In genomic region chr22:40178417-40179409, GRCh38 we compare ENCODE assay signal across 8 cellular contexts. TPM values are rescaled to one million over a fixed set of nuclear protein-coding genes. Genes with fewer than 3 reads are reported as not detected.
A peak's percentile ranks its signal among the peaks of the same experiment; 100 is the strongest.
DNase-seq lines count a peak whose midpoint lies in the region; ATAC-seq, FAIRE-seq and TF ChIP-seq lines count a peak whose summit lies in the region.

No MANE protein-coding gene starts in this region.

- H3K36me3 ChIP-seq in Loucy (ENCODE audit: insufficient read depth, low read length) (no peaks in the 10 kb centered on the region), duodenal mucosa (ENCODE audit: control insufficient read depth in 1 of 2, insufficient read depth in 2 of 2, low read length in 2 of 2) (no peaks in the 10 kb centered on the region), lower lobe of right lung (no peaks in the 10 kb centered on the region), subcutaneous abdominal adipose tissue (ENCODE audit: control insufficient read depth in 5 of 5, insufficient read depth in 5 of 5, low read length in 5 of 5) (no peaks in the 10 kb centered on the region)

- H3K27me3 ChIP-seq in Loucy (ENCODE audit: insufficient read depth, low read length, poor library complexity, severe bottlenecking), result no peaks in the 10 kb centered on the region
- H3K27me3 ChIP-seq in duodenal mucosa (ENCODE audit: control insufficient read depth in 1 of 2, insufficient read depth in 2 of 2, low read length in 2 of 2), result no peaks in the 10 kb centered on the region
- no peaks in the 10 kb centered on the region for H3K27me3 ChIP-seq in lower lobe of right lung (ENCODE audit: low read depth)
- no peaks in the 10 kb centered on the region for H3K27me3 ChIP-seq in subcutaneous abdominal adipose tissue (ENCODE audit: control insufficient read depth in 5 of 5, insufficient read depth in 4 of 5, low read length in 5 of 5)

- H3K4me1 ChIP-seq in Loucy (ENCODE audit: insufficient read depth, low read length, poor library complexity, severe bottlenecking) (peaks cover 57% of the 10 kb centered on the region), duodenal mucosa (ENCODE audit: control insufficient read depth in 1 of 2, insufficient read depth in 2 of 2, low read length in 2 of 2) (peaks cover 43 to 56% of the 10 kb centered on the region in 2 donors), lower lobe of right lung (peaks cover 61% of the 10 kb centered on the region), subcutaneous abdominal adipose tissue (ENCODE audit: control insufficient read depth in 5 of 5, insufficient read depth in 5 of 5, low read length in 5 of 5) (peaks cover 7 to 73% (median 59%) of the 10 kb centered on the region in 5 donors)

- peak; percentile 11 to 52 for ATAC-seq in lower lobe of right lung

- H3K27ac ChIP-seq in duodenal mucosa (ENCODE audit: low read depth, low read length), result peak overlapping the region; percentile 47
- peak overlapping the region; percentile 76 for H3K27ac ChIP-seq in lower lobe of right lung
- peak overlapping the region; percentile 77 for H3K27ac ChIP-seq in subcutaneous abdominal adipose tissue (ENCODE audit: low read depth, low read length)

- H3K9me3 ChIP-seq in Loucy (ENCODE audit: insufficient read depth, low read depth, low read length) (no peaks in the 10 kb centered on the region), duodenal mucosa (ENCODE audit: control insufficient read depth in 1 of 2, low read length in 2 of 2) (no peaks in the 10 kb centered on the region), lower lobe of right lung (no peaks in the 10 kb centered on the region), subcutaneous abdominal adipose tissue (ENCODE audit: control insufficient read depth in 5 of 5, low read length in 5 of 5) (no peaks in the 10 kb centered on the region)

- peaks cover 43% of the 10 kb centered on the region for H4K20me1 ChIP-seq in Loucy (ENCODE audit: insufficient read depth, low read length, poor library complexity, severe bottlenecking)

- intact Hi-C loops in lower lobe of right lung (cut with DNase I), result no loop called here

- peaks cover 76% of the 10 kb centered on the region for H3K79me2 ChIP-seq in Loucy (ENCODE audit: insufficient read depth, low read length)

- 0 out of 2 replicates have a peak overlapping the region, but pooled peaks have one; percentile 16 for H2AFZ ChIP-seq in Loucy (ENCODE audit: low read length)

- H3K9ac ChIP-seq in Loucy (ENCODE audit: low read depth, low read length, poor library complexity, severe bottlenecking) (peak overlapping the region; percentile 87), duodenal mucosa (ENCODE audit: low read depth in 1 of 2, low read length in 2 of 2) (peak overlapping the region; percentile 78 to 82), subcutaneous abdominal adipose tissue (ENCODE audit: low read length in 5 of 5) (peak overlapping the region; percentile 49 to 89 (median 73))

- no peak for FAIRE-seq in D721Med (lab: Jason Lieb, UNC)

- H3K4me3 ChIP-seq in Loucy (ENCODE audit: low read length, poor library complexity, severe bottlenecking), result peak overlapping the region; percentile 77
- H3K4me3 ChIP-seq in duodenal mucosa (ENCODE audit: low read depth in 1 of 2, low read length in 2 of 2), result peak overlapping the region; percentile 81 to 94
- H3K4me3 ChIP-seq in lower lobe of right lung, result peak overlapping the region; percentile 60
- peak overlapping the region; percentile 70 to 92 (median 75) for H3K4me3 ChIP-seq in subcutaneous abdominal adipose tissue (ENCODE audit: low read depth in 1 of 5, low read length in 5 of 5)

- peak overlapping the region; percentile 96 for H3K4me2 ChIP-seq in Loucy (ENCODE audit: low read depth, low read length, poor library complexity, severe bottlenecking)

- no peak for TF ChIP-seq CTCF in Loucy (conservative IDR thresholded peaks at IDR 0.05; ENCODE audit: low read length)
- TF ChIP-seq CTCF in lower lobe of right lung (IDR thresholded peaks at IDR 0.05), result no peak
- no peak for TF ChIP-seq CTCF in D721Med (IDR thresholded peaks at IDR 0.05; ENCODE audit: insufficient read depth, missing control alignments)

- DNase-seq in Daoy (ENCODE audit: low read depth) (peak; percentile 47), T-helper 22 cell (ENCODE audit: low read depth) (peak; percentile 13), lower lobe of right lung (no peak), NCI-H774 (lab: John Stamatoyannopoulos, UW) (no peak), D721Med (ENCODE audit: insufficient read length, low spot score) (no peak)

- no peaks in the 10 kb centered on the region for H3K9me2 ChIP-seq in Loucy (replicated peaks; ENCODE audit: low read depth, low read length)

- H3F3A ChIP-seq in Loucy (ENCODE audit: low read depth), result no peaks in the 10 kb centered on the region

RNA-seq across cellular contexts. Expression of gene TNRC6B, which starts 1.0 kb away (rescaled TPM):
- total RNA-seq in Daoy (2014; rRNA removed; shearing (Covaris generic)), result 12.6 and 15.1 TPM in 2 replicates
- total RNA-seq in lower lobe of right lung, result 54.6 TPM

Comparison
In these comparisons a context has a peak if more than half of its experiments do, and no peak if none do; other contexts are left out.
1. DNase-seq: peak in Daoy (single experiment) and T-helper 22 cell (single experiment); none in lower lobe of right lung (single experiment), NCI-H774 (single experiment) and D721Med (single experiment).
2. Peak in every context shown above with its lines, with median percentiles within 50 percentile points of each other: H3K4me3 ChIP-seq, H3K9ac ChIP-seq and H3K27ac ChIP-seq.